In the genomic region with DNA sequence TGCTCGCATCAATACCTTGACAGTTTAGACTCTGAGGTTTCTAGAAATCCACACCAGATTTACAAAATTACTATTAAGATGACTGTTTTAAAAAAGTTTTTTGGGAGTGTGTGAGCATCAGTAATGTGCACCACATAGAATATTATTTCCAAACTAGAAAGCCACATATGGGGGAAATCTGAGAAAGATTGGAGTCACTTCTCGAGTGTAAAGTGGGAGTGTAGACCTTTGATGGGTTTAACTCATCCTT, we compare ENCODE assay signal across 12 cellular contexts. TPM values are rescaled to one million over a fixed set of nuclear protein-coding genes. Genes with fewer than 3 reads are reported as not detected.
DNase-seq lines count a peak whose midpoint lies in the region; ATAC-seq and TF ChIP-seq lines count a peak whose summit lies in the region.
"Had no signal": no experiment of that assay in that cellular context is flagged by ENCODE, and none has a peak within 500 bp of the region (broad histone marks: within the 10 kb centered on the region; RNA-seq: fewer than 3 reads in every experiment).

No MANE protein-coding gene starts in this region.

- ATAC-seq in activated CD8-positive, alpha-beta memory T cell treated with anti-CD3 and anti-CD28 coated beads, Interleukin-2, amount 10 ng/mL, durations not matched to agents 7 days and 5 days = no peak
- ATAC-seq in right cardiac atrium = no peak
- ATAC-seq in stimulated activated memory B cell treated with anti-CD40 and anti-IgM and Interleukin-4, amounts not matched to agents 10 μg/mL and 1 μg/mL and 100 μg/mL, for 72 hours = no peak
- ATAC-seq in GM21526 (IDR thresholded peaks at IDR 0.05; ENCODE audit: low FRiP score, unreplicated experiment) = no peak

- H3K4me1 Mint-ChIP-seq in activated CD8-positive, alpha-beta memory T cell treated with anti-CD3 and anti-CD28 coated beads, Interleukin-2, amount 10 ng/mL, durations not matched to agents 7 days and 5 days = peaks cover 11% of the 10 kb centered on the region
- H3K4me1 Mint-ChIP-seq in stimulated activated memory B cell treated with anti-CD40 and anti-IgM and Interleukin-4, amounts not matched to agents 10 μg/mL and 1 μg/mL and 100 μg/mL, for 72 hours = peaks cover 5% of the 10 kb centered on the region

- TF ChIP-seq EP300 in SK-N-SH (IDR thresholded peaks at IDR 0.05; ENCODE audit: borderline replicate concordance in 1 of 2, low read depth in 1 of 2, low read length in 1 of 2) = no peak

- no peak for TF ChIP-seq RAD21 in SK-N-SH (IDR thresholded peaks at IDR 0.05; ENCODE audit: low read length)

- H3K79me2 ChIP-seq in PC-9 (ENCODE audit: low read depth) = no peaks in the 10 kb centered on the region
- H3K79me2 ChIP-seq in SK-N-SH (ENCODE audit: insufficient read depth) = no peaks in the 10 kb centered on the region

- H3K27me3 ChIP-seq in PC-9 (ENCODE audit: insufficient read depth, low read depth) (no peaks in the 10 kb centered on the region), right cardiac atrium (ENCODE audit: control insufficient read depth, insufficient read depth) (no peaks in the 10 kb centered on the region), SK-N-SH (ENCODE audit: insufficient read depth) (peaks cover 10% of the 10 kb centered on the region; the same call in 1 of the 2 replicates)

- no peaks in the 10 kb centered on the region for H3K36me3 Mint-ChIP-seq in activated CD8-positive, alpha-beta memory T cell treated with anti-CD3 and anti-CD28 coated beads, Interleukin-2, amount 10 ng/mL, durations not matched to agents 7 days and 5 days
- H3K36me3 Mint-ChIP-seq in stimulated activated memory B cell treated with anti-CD40 and anti-IgM and Interleukin-4, amounts not matched to agents 10 μg/mL and 1 μg/mL and 100 μg/mL, for 72 hours = no peaks in the 10 kb centered on the region

- peaks cover 46% of the 10 kb centered on the region for H3K27me3 Mint-ChIP-seq in activated CD8-positive, alpha-beta memory T cell treated with anti-CD3 and anti-CD28 coated beads, Interleukin-2, amount 10 ng/mL, durations not matched to agents 7 days and 5 days
- H3K27me3 Mint-ChIP-seq in stimulated activated memory B cell treated with anti-CD40 and anti-IgM and Interleukin-4, amounts not matched to agents 10 μg/mL and 1 μg/mL and 100 μg/mL, for 72 hours = peaks cover 44% of the 10 kb centered on the region

- no peak overlapping the region for H3K27ac Mint-ChIP-seq in activated CD8-positive, alpha-beta memory T cell treated with anti-CD3 and anti-CD28 coated beads, Interleukin-2, amount 10 ng/mL, durations not matched to agents 7 days and 5 days
- H3K27ac Mint-ChIP-seq in stimulated activated memory B cell treated with anti-CD40 and anti-IgM and Interleukin-4, amounts not matched to agents 10 μg/mL and 1 μg/mL and 100 μg/mL, for 72 hours = no peak overlapping the region

- peak overlapping the region; percentile 86 for H3K4me2 ChIP-seq in PC-9
- H3K4me2 ChIP-seq in SK-N-SH = no peak overlapping the region

- no TSS peak for BruUV-seq in PC-9 (replicated peaks; lab: Mats Ljungman, UMichigan)

- POLR2A ChIA-PET in PC-9 (lab: Charles Lee; ENCODE audit: unreplicated experiment) = no interaction called here
- POLR2A ChIA-PET in SK-N-SH (lab: Yijun Ruan, JAX) = interaction anchor here (0.7 kb wide), 1 partner anchor 81 kb away, joined by 4 read pairs; a partner anchor contains a TSS

- H3K4me3 ChIP-seq in PC-9 (peak overlapping the region; percentile 65), right cardiac atrium (ENCODE audit: low read length) (peak overlapping the region; percentile 75), foreskin fibroblast (ENCODE audit: low read depth in 1 of 2, low read length in 2 of 2) (no peak overlapping the region), SK-N-SH (ENCODE audit: low read depth in 2 of 2, low read length in 1 of 2) (peak overlapping the region in 1 of 2 experiments; percentile 67; a peak in 2 of 4 replicates)

- CTCF ChIA-PET in activated CD8-positive, alpha-beta memory T cell treated with anti-CD3 and anti-CD28 coated beads, Interleukin-2, amount 10 ng/mL, durations not matched to agents 7 days and 5 days (lab: Charles Lee) = no interaction called here
- CTCF ChIA-PET in PC-9 (lab: Charles Lee) (no interaction called here), SK-N-SH (lab: Yijun Ruan, JAX) (interaction anchor here (0.7 kb wide), 1 partner anchor 37 kb away, joined by 3 read pairs; no protein-coding TSS in a partner anchor)

- H3K9me3 ChIP-seq in PC-9 (ENCODE audit: insufficient read depth, low read depth) = no peaks in the 10 kb centered on the region
- no peaks in the 10 kb centered on the region for H3K9me3 ChIP-seq in right cardiac atrium (ENCODE audit: control insufficient read depth, low read length)
- no peaks in the 10 kb centered on the region for H3K9me3 ChIP-seq in SK-N-SH

- no peaks in the 10 kb centered on the region for H3F3A ChIP-seq in PC-9 (ENCODE audit: insufficient read depth, low read depth)
- no peaks in the 10 kb centered on the region for H3F3A ChIP-seq in SK-N-SH (replicated peaks; ENCODE audit: insufficient read depth)

- H3K36me3 ChIP-seq in PC-9 (ENCODE audit: low read depth) (no peaks in the 10 kb centered on the region), SK-N-SH (replicated peaks in 1 of 2; ENCODE audit: control insufficient read depth in 1 of 2, insufficient read depth in 2 of 2, low read length in 1 of 2) (no peaks in the 10 kb centered on the region)
- H3K36me3 ChIP-seq: SJSA1 had no signal

- no peak overlapping the region for H3K9ac ChIP-seq in SK-N-SH

- no peaks in the 10 kb centered on the region; the same call in 1 of the 2 replicates for H4K20me1 ChIP-seq in PC-9 (ENCODE audit: insufficient read depth)
- no peaks in the 10 kb centered on the region for H4K20me1 ChIP-seq in SK-N-SH (ENCODE audit: insufficient read depth)

- H3K9me2 ChIP-seq in PC-9 (ENCODE audit: insufficient read depth) (no peaks in the 10 kb centered on the region), SK-N-SH (no peaks in the 10 kb centered on the region)

- peak overlapping the region; percentile 74 for H3K4me3 Mint-ChIP-seq in activated CD8-positive, alpha-beta memory T cell treated with anti-CD3 and anti-CD28 coated beads, Interleukin-2, amount 10 ng/mL, durations not matched to agents 7 days and 5 days
- peak overlapping the region; percentile 74 for H3K4me3 Mint-ChIP-seq in stimulated activated memory B cell treated with anti-CD40 and anti-IgM and Interleukin-4, amounts not matched to agents 10 μg/mL and 1 μg/mL and 100 μg/mL, for 72 hours

- TF ChIP-seq CTCF in PC-9 (conservative IDR thresholded peaks at IDR 0.05) = no peak
- TF ChIP-seq CTCF in foreskin fibroblast (IDR thresholded peaks at IDR 0.05; ENCODE audit: low read depth, low read length) = no peak
- no peak for TF ChIP-seq CTCF in SK-N-SH (IDR thresholded peaks at IDR 0.05)

- H3K27ac ChIP-seq in PC-9 (no peak overlapping the region), right cardiac atrium (ENCODE audit: low read length) (no peak overlapping the region), SK-N-SH (ENCODE audit: low read depth in 2 of 2, low read length in 1 of 2) (no peak overlapping the region)
- H3K27ac ChIP-seq: SJSA1 had no signal

- H3K4me1 ChIP-seq in PC-9 (replicated peaks; ENCODE audit: insufficient read depth) (peaks cover 16% of the 10 kb centered on the region), right cardiac atrium (ENCODE audit: control insufficient read depth, insufficient read depth, low read length) (peaks cover 3% of the 10 kb centered on the region), SK-N-SH (ENCODE audit: control insufficient read depth in 1 of 2, insufficient read depth in 2 of 2, low read depth in 1 of 2, low read length in 1 of 2) (peaks cover 0 to 9% of the 10 kb centered on the region in 2 experiments; a peak in 2 of 4 replicates)

- WGBS in right cardiac atrium = 21% methylated on average over 2 of the region's 2 CpGs
- WGBS in SK-N-SH (ENCODE audit: low lambda C conversion rate) = 29% methylated on average over 2 of the region's 2 CpGs

- H3K9me3 Mint-ChIP-seq in activated CD8-positive, alpha-beta memory T cell treated with anti-CD3 and anti-CD28 coated beads, Interleukin-2, amount 10 ng/mL, durations not matched to agents 7 days and 5 days (ENCODE audit: low read depth) = no peaks in the 10 kb centered on the region
- no peaks in the 10 kb centered on the region for H3K9me3 Mint-ChIP-seq in stimulated activated memory B cell treated with anti-CD40 and anti-IgM and Interleukin-4, amounts not matched to agents 10 μg/mL and 1 μg/mL and 100 μg/mL, for 72 hours

- intact Hi-C loops in PC-9 (cut with micrococcal nuclease; ENCODE audit: unreplicated experiment) = no loop called here
- intact Hi-C loops in right cardiac atrium (cut with DNase I) = no loop called here

- DNase-seq in activated CD8-positive, alpha-beta memory T cell treated with anti-CD3 and anti-CD28 coated beads, Interleukin-2, amount 10 ng/mL, durations not matched to agents 7 days and 5 days = no peak
- no peak for DNase-seq in activated CD8-positive, alpha-beta memory T cell treated with anti-CD3 and anti-CD28 coated beads, Interleukin-2, amount 50 U/mL, for 48 hours
- DNase-seq in PC-9 (no peak), right cardiac atrium (no peak), foreskin fibroblast (no peak), SK-N-SH (no peak)
- DNase-seq: AML-193, MV-4-11 had no signal

- peak overlapping the region; percentile 91 for H2AFZ ChIP-seq in PC-9
- no peak overlapping the region for H2AFZ ChIP-seq in SK-N-SH (ENCODE audit: low read depth)

TF ChIP-seq in SK-N-SH, 30 proteins besides CTCF, POLR2A, EP300 and RAD21 (continues in another document):
- no peak for TF ChIP-seq MEF2A (IDR thresholded peaks at IDR 0.05; ENCODE audit: borderline replicate concordance, low read depth)
- TF ChIP-seq MXI1 (IDR thresholded peaks at IDR 0.05; ENCODE audit: low read depth, low read length) = no peak
- no peak for TF ChIP-seq TAF1 (IDR thresholded peaks at IDR 0.05; ENCODE audit: borderline replicate concordance, low read depth, low read length)
- TF ChIP-seq FOSL2 (IDR thresholded peaks at IDR 0.05; ENCODE audit: borderline replicate concordance, low read depth) = no peak
- no peak for TF ChIP-seq GABPA (IDR thresholded peaks at IDR 0.05; ENCODE audit: low read depth)
- TF ChIP-seq RXRA (IDR thresholded peaks at IDR 0.05; ENCODE audit: borderline replicate concordance, low read depth) = no peak

RNA-seq across cellular contexts. Expression of a gene that starts 0.8 kb away (rescaled TPM):
- total RNA-seq in activated CD8-positive, alpha-beta memory T cell treated with anti-CD3 and anti-CD28 coated beads, Interleukin-2, amount 10 ng/mL, durations not matched to agents 7 days and 5 days = 1 to 10 TPM; 1.3 to 1.5 TPM
- 0.35 and 0.48 TPM in 2 replicates for total RNA-seq in PC-9 (2021)
- 1 to 10 TPM; 3.5 to 6.5 (median 5.3) TPM for total RNA-seq in right cardiac atrium
- polyA plus RNA-seq in right cardiac atrium = 3.2 TPM
- 0.08 and 0.13 TPM in 2 replicates for polyA plus RNA-seq in SK-N-SH (2012; rRNA removed)
- 0.12 and 0.20 TPM in 2 replicates for polyA plus RNA-seq in SK-N-SH (2012; cell fraction: cytosol; rRNA removed)
- 0.04 TPM in 2 replicates for polyA plus RNA-seq in SK-N-SH (2012; cell fraction: nucleus; rRNA removed)
- total RNA-seq: fibroblast of villous mesenchyme had no signal

RNA-seq across cellular contexts. Expression of a gene that starts 46.3 kb away (rescaled TPM):
- 10 to 100 TPM; 39.3 to 41.9 TPM for total RNA-seq in activated CD8-positive, alpha-beta memory T cell treated with anti-CD3 and anti-CD28 coated beads, Interleukin-2, amount 10 ng/mL, durations not matched to agents 7 days and 5 days
- total RNA-seq in PC-9 (2021) (46.7 and 60.4 TPM in 2 replicates), right cardiac atrium (10 to 100 TPM; 41.8 to 50.5 (median 45.3) TPM)
- polyA plus RNA-seq in right cardiac atrium (15.0 TPM), SK-N-SH (2012; rRNA removed) (16.0 and 24.2 TPM in 2 replicates)
- 13.2 and 13.9 TPM in 2 replicates for polyA plus RNA-seq in SK-N-SH (2012; cell fraction: cytosol; rRNA removed)
- polyA plus RNA-seq in SK-N-SH (2012; cell fraction: nucleus; rRNA removed) = 25.6 and 51.1 TPM in 2 replicates

Comparison
In these comparisons a context has a peak if more than half of its experiments do, and no peak if none do; other contexts are left out.
1. H3K4me3 ChIP-seq: peak in PC-9 (single experiment) and right cardiac atrium (single experiment); none in foreskin fibroblast (0 of 2).